ENCODE assay signal across 23 cellular contexts in the genomic region with DNA sequence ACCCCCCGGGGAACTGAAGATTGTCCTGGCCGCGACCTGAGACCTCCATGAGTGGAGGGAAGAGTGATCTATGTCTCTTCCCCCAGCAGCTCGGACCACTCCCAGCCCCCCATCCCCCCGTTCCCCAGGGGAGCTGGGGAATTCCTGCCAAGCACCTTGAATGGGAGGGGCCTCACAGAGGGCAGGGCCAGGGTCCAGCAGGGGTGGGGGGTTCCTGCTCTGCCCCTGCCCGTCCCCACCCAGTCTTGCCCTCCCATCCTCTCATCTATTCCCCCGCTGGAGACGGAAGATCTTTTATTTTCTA. TPM values are rescaled to one million over a fixed set of nuclear protein-coding genes. Genes with fewer than 3 reads are reported as not detected.
"Had no signal": no experiment of that assay in that cellular context is flagged by ENCODE, and none has a peak within 500 bp of the region (broad histone marks: within the 10 kb centered on the region; RNA-seq: fewer than 3 reads in every experiment).

No MANE protein-coding gene starts in this region.

- H3K27ac ChIP-seq: body of pancreas, esophagus squamous epithelium, gastroesophageal sphincter, right lobe of liver, skin epidermis, stomach, suprapubic skin, tibial nerve, WERI-Rb-1 had no signal

- H3K27me3 ChIP-seq: body of pancreas, esophagus squamous epithelium, gastroesophageal sphincter, right lobe of liver, stomach, suprapubic skin, tibial nerve had no signal

- H3K4me3 Mint-ChIP-seq: activated T-cell treated with anti-CD3 and anti-CD28 coated beads, Interleukin-2, amount 50 U/mL, for 4 hours; naive B cell had no signal

- H3K27me3 Mint-ChIP-seq: naive B cell had no signal

- H3K4me3 ChIP-seq: body of pancreas, esophagus squamous epithelium, gastroesophageal sphincter, right lobe of liver, skin epidermis, stomach, suprapubic skin, tibial nerve had no signal

- ATAC-seq: activated T-cell treated with anti-CD3 and anti-CD28 coated beads, Interleukin-2, amount 50 U/mL, for 4 hours; body of pancreas; gastroesophageal sphincter; left colon; right lobe of liver had no signal

- H3K4me1 ChIP-seq: body of pancreas, esophagus squamous epithelium, right lobe of liver, stomach, tibial nerve had no signal

- H3K9me3 ChIP-seq: body of pancreas, esophagus squamous epithelium, gastroesophageal sphincter, right lobe of liver, stomach, suprapubic skin, tibial nerve had no signal

- H3K9me3 Mint-ChIP-seq: activated T-cell treated with anti-CD3 and anti-CD28 coated beads, Interleukin-2, amount 50 U/mL, for 4 hours; naive B cell had no signal

- DNase-seq: activated naive CD4-positive, alpha-beta T cell treated with anti-CD3 and anti-CD28 coated beads, Interleukin-2, amount 50 U/mL, for 16 hours; activated T-cell treated with anti-CD3 and anti-CD28 coated beads, Interleukin-2, amount 50 U/mL, for 4 hours; anterior cingulate cortex; body of pancreas; dermis blood vessel endothelial cell; effector memory CD4-positive, alpha-beta T cell; esophagus squamous epithelium; head of caudate nucleus; islet precursor cell; left colon; naive B cell; occipital lobe; right lobe of liver; stimulated activated CD4-positive, alpha-beta T cell treated with anti-CD3 and anti-CD28 coated beads, Interleukin-1b, Interleukin-23, amount 100 ng/mL, for 48 hours; stomach; T-helper 1 cell; WERI-Rb-1 had no signal

- FAIRE-seq: endothelial cell of umbilical vein, TTC549 had no signal

RNA-seq across cellular contexts. Expression of a gene that starts 41.6 kb away (rescaled TPM):
- total RNA-seq: body of pancreas, dermis blood vessel endothelial cell had no signal
